ENCODE assay signal across 8 cellular contexts in genomic region chr12:120710805-120711296, GRCh38. TPM values are rescaled to one million over a fixed set of nuclear protein-coding genes. Genes with fewer than 3 reads are reported as not detected.
DNase-seq lines count a peak whose midpoint lies in the region; ATAC-seq and TF ChIP-seq lines count a peak whose summit lies in the region.

No MANE protein-coding gene starts in this region.

- H3K4me3 Mint-ChIP-seq in CD8-positive, alpha-beta T cell = peak overlapping the region; percentile 93
- peak overlapping the region; percentile 88 for H3K4me3 Mint-ChIP-seq in activated T-helper 2 cell treated with anti-CD3 and anti-CD28 coated beads, Interferon-gamma antibody, Interleukin-2, Interleukin-4, amounts not matched to agents 10 μg/mL and 5 μg/mL and 100 μg/mL, durations not matched to agents 14 hours and 24 hours and 36 hours (ENCODE audit: low read depth)

- peak overlapping the region; percentile 64 for H3K4me3 ChIP-seq in CD8-positive, alpha-beta T cell (ENCODE audit: low read depth, low read length)
- peak overlapping the region; percentile 94 to 97 for H3K4me3 ChIP-seq in prostate gland

- TF ChIP-seq POLR2A in prostate gland (IDR thresholded peaks at IDR 0.05) = no peak

- H3K36me3 Mint-ChIP-seq in CD8-positive, alpha-beta T cell = peaks cover 17% of the 10 kb centered on the region
- peaks cover 37% of the 10 kb centered on the region for H3K36me3 Mint-ChIP-seq in activated T-helper 2 cell treated with anti-CD3 and anti-CD28 coated beads, Interferon-gamma antibody, Interleukin-2, Interleukin-4, amounts not matched to agents 10 μg/mL and 5 μg/mL and 100 μg/mL, durations not matched to agents 14 hours and 24 hours and 36 hours (ENCODE audit: low read depth)

- no peaks in the 10 kb centered on the region for H3K27me3 Mint-ChIP-seq in CD8-positive, alpha-beta T cell (ENCODE audit: low read depth)
- H3K27me3 Mint-ChIP-seq in activated T-helper 2 cell treated with anti-CD3 and anti-CD28 coated beads, Interferon-gamma antibody, Interleukin-2, Interleukin-4, amounts not matched to agents 10 μg/mL and 5 μg/mL and 100 μg/mL, durations not matched to agents 14 hours and 24 hours and 36 hours (ENCODE audit: low read depth) = no peaks in the 10 kb centered on the region

- DNase-seq in CD8-positive, alpha-beta T cell = peak in 4 of 7 experiments; percentile 11 to 25 (median 21)
- no peak for DNase-seq in activated T-helper 2 cell treated with anti-CD3 and anti-CD28 coated beads, Interferon-gamma antibody, Interleukin-2, Interleukin-4, amounts not matched to agents 10 μg/mL and 5 μg/mL and 100 μg/mL, durations not matched to agents 14 hours and 24 hours and 36 hours (ENCODE audit: low spot score)
- peak; percentile 46 for DNase-seq in Right ventricle myocardium superior
- DNase-seq in prostate gland (ENCODE audit: low spot score) = no peak
- DNase-seq in medulla oblongata (ENCODE audit: extremely low spot score) = no peak

- peak; percentile 22 for ATAC-seq in CD8-positive, alpha-beta T cell
- ATAC-seq in GM21381 (IDR thresholded peaks at IDR 0.05; ENCODE audit: unreplicated experiment) (peak; percentile 29), Right ventricle myocardium superior (ENCODE audit: poor library complexity) (peak; percentile 19), GM19328 (IDR thresholded peaks at IDR 0.05; ENCODE audit: unreplicated experiment) (no peak)

- no peaks in the 10 kb centered on the region for H3K36me3 ChIP-seq in CD8-positive, alpha-beta T cell (ENCODE audit: insufficient read depth, low read length)
- H3K36me3 ChIP-seq in KOPT-K1 (ENCODE audit: insufficient read depth, low read length) (peaks cover 26% of the 10 kb centered on the region), prostate gland (no peaks in the 10 kb centered on the region)

- no peak for TF ChIP-seq CTCF in CD8-positive, alpha-beta T cell (IDR thresholded peaks at IDR 0.05)
- TF ChIP-seq CTCF in prostate gland (IDR thresholded peaks at IDR 0.05) = no peak

- WGBS in prostate gland = 0% methylated on average over 18 of the region's 31 CpGs

- no peaks in the 10 kb centered on the region for H3K9me3 ChIP-seq in CD8-positive, alpha-beta T cell (ENCODE audit: low read length)
- H3K9me3 ChIP-seq in KOPT-K1 (ENCODE audit: insufficient read depth, low read length, poor library complexity, severe bottlenecking) (no peaks in the 10 kb centered on the region), prostate gland (no peaks in the 10 kb centered on the region)

- H3K27ac ChIP-seq in CD8-positive, alpha-beta T cell (ENCODE audit: low read depth, low read length) = peak overlapping the region; percentile 40
- H3K27ac ChIP-seq in KOPT-K1 (ENCODE audit: low read depth, low read length, poor library complexity, severe bottlenecking) = peak overlapping the region; percentile 74
- peak overlapping the region; percentile 92 to 94 for H3K27ac ChIP-seq in prostate gland

- peaks cover 37% of the 10 kb centered on the region for H3K4me1 Mint-ChIP-seq in CD8-positive, alpha-beta T cell (ENCODE audit: low read depth)
- H3K4me1 Mint-ChIP-seq in activated T-helper 2 cell treated with anti-CD3 and anti-CD28 coated beads, Interferon-gamma antibody, Interleukin-2, Interleukin-4, amounts not matched to agents 10 μg/mL and 5 μg/mL and 100 μg/mL, durations not matched to agents 14 hours and 24 hours and 36 hours (ENCODE audit: low read depth) = peaks cover 29% of the 10 kb centered on the region

- POLR2A ChIA-PET in CD8-positive, alpha-beta T cell (lab: Charles Lee) = interaction anchor here (0.5 to 1.7 kb wide), 3 partner anchors 24 to 158 kb away, joined by 3 to 9 read pairs (median 3); partner anchors contain the start of gene MLEC

- intact Hi-C loops in CD8-positive, alpha-beta T cell (cut with DNase I, micrococcal nuclease) = loop anchor here (1.0 to 10.0 kb wide), 11 partner anchors 14 to 1176 kb away; partner anchors contain the start of genes ACADS (in 2 of the 2), COX6A1 (in 2 of the 2), MLEC (in 2 of the 2) and PLA2G1B (in 1 of the 2)
- intact Hi-C loops in activated T-helper 2 cell treated with anti-CD3 and anti-CD28 coated beads, Interferon-gamma antibody, Interleukin-2, Interleukin-4, amounts not matched to agents 10 μg/mL and 5 μg/mL and 100 μg/mL, durations not matched to agents 14 hours and 24 hours and 36 hours (cut with micrococcal nuclease) = loop anchor here (1.0 to 2.0 kb wide), 2 partner anchors 14 to 24 kb away; partner anchors contain the start of genes ACADS and MLEC
- intact Hi-C loops in Right ventricle myocardium superior (cut with DNase I) (loop anchor here (5.0 kb wide), 1 partner anchor 261 kb away; no protein-coding TSS in a partner anchor), prostate gland (cut with DNase I) (loop anchor here (2.0 kb wide), 2 partner anchors 24 to 130 kb away; partner anchors contain the start of genes MLEC and POP5)

- CTCF ChIA-PET in CD8-positive, alpha-beta T cell (lab: Charles Lee) = interaction anchor here (0.9 to 4.4 kb wide), 5 partner anchors 62 to 261 kb away, joined by 3 to 62 read pairs (median 4); partner anchors contain the start of gene CABP1

- H3K4me1 ChIP-seq in CD8-positive, alpha-beta T cell (ENCODE audit: insufficient read depth, low read length) = peaks cover 22% of the 10 kb centered on the region
- H3K4me1 ChIP-seq in prostate gland (replicated peaks) = no peaks in the 10 kb centered on the region

- no peaks in the 10 kb centered on the region for H3K9me3 Mint-ChIP-seq in CD8-positive, alpha-beta T cell
- H3K9me3 Mint-ChIP-seq in activated T-helper 2 cell treated with anti-CD3 and anti-CD28 coated beads, Interferon-gamma antibody, Interleukin-2, Interleukin-4, amounts not matched to agents 10 μg/mL and 5 μg/mL and 100 μg/mL, durations not matched to agents 14 hours and 24 hours and 36 hours = no peaks in the 10 kb centered on the region

- no peaks in the 10 kb centered on the region for H3K27me3 ChIP-seq in CD8-positive, alpha-beta T cell (ENCODE audit: insufficient read depth, low read length)
- no peaks in the 10 kb centered on the region for H3K27me3 ChIP-seq in prostate gland (replicated peaks; ENCODE audit: insufficient read depth)

- H3K27ac Mint-ChIP-seq in CD8-positive, alpha-beta T cell = peak overlapping the region; percentile 89
- H3K27ac Mint-ChIP-seq in activated T-helper 2 cell treated with anti-CD3 and anti-CD28 coated beads, Interferon-gamma antibody, Interleukin-2, Interleukin-4, amounts not matched to agents 10 μg/mL and 5 μg/mL and 100 μg/mL, durations not matched to agents 14 hours and 24 hours and 36 hours = peak overlapping the region; percentile 82

RNA-seq across cellular contexts. Expression of gene UNC119B, which starts 0.6 kb away (rescaled TPM):
- 1 to 10 TPM; 8.1 to 8.4 TPM for total RNA-seq in CD8-positive, alpha-beta T cell
- total RNA-seq in activated T-helper 2 cell treated with anti-CD3 and anti-CD28 coated beads, Interferon-gamma antibody, Interleukin-2, Interleukin-4, amounts not matched to agents 10 μg/mL and 5 μg/mL and 100 μg/mL, durations not matched to agents 14 hours and 24 hours and 36 hours = 25.1 and 27.0 TPM in 2 replicates
- 13.4 TPM for total RNA-seq in Right ventricle myocardium superior
- 10 to 100 TPM; 26.0 to 41.9 TPM for total RNA-seq in prostate gland

RNA-seq across cellular contexts. Expression of gene ACADS, which starts 14.8 kb away (rescaled TPM):
- total RNA-seq in CD8-positive, alpha-beta T cell = 1 to 10 TPM; 7.3 to 9.1 TPM
- 16.4 and 16.6 TPM in 2 replicates for total RNA-seq in activated T-helper 2 cell treated with anti-CD3 and anti-CD28 coated beads, Interferon-gamma antibody, Interleukin-2, Interleukin-4, amounts not matched to agents 10 μg/mL and 5 μg/mL and 100 μg/mL, durations not matched to agents 14 hours and 24 hours and 36 hours
- total RNA-seq in Right ventricle myocardium superior (113 TPM), prostate gland (10 to 100 TPM; 29.4 to 36.0 TPM)

RNA-seq across cellular contexts. Expression of gene MLEC, which starts 23.9 kb away (rescaled TPM):
- 10 to 100 TPM; 20.3 to 22.5 TPM for total RNA-seq in CD8-positive, alpha-beta T cell
- total RNA-seq in activated T-helper 2 cell treated with anti-CD3 and anti-CD28 coated beads, Interferon-gamma antibody, Interleukin-2, Interleukin-4, amounts not matched to agents 10 μg/mL and 5 μg/mL and 100 μg/mL, durations not matched to agents 14 hours and 24 hours and 36 hours = 136 and 142 TPM in 2 replicates
- total RNA-seq in Right ventricle myocardium superior (125 TPM), prostate gland (100 to 1,000 TPM; 116 to 124 TPM)

Comparison
In these comparisons a context has a peak if more than half of its experiments do, and no peak if none do; other contexts are left out.
1. DNase-seq: peak in CD8-positive, alpha-beta T cell (4 of 7) and Right ventricle myocardium superior (single experiment); none in activated T-helper 2 cell treated with anti-CD3 and anti-CD28 coated beads, Interferon-gamma antibody, Interleukin-2, Interleukin-4, amounts not matched to agents 10 μg/mL and 5 μg/mL and 100 μg/mL, durations not matched to agents 14 hours and 24 hours and 36 hours (single experiment), prostate gland (single experiment) and medulla oblongata (single experiment).
2. H3K27ac ChIP-seq: peak in every context shown above with its lines; median percentile 93 in prostate gland; 74 in KOPT-K1; 40 in CD8-positive, alpha-beta T cell.